Comparison of ENCODE assay signal across 11 cellular contexts in genomic region chr9:98867434-98868168, GRCh38.
A peak's percentile ranks its signal among the peaks of the same experiment; 100 is the strongest.
DNase-seq lines count a peak whose midpoint lies in the region; ATAC-seq, FAIRE-seq and TF ChIP-seq lines count a peak whose summit lies in the region.
"Had no signal": no experiment of that assay in that cellular context is flagged by ENCODE, and none has a peak within 500 bp of the region (broad histone marks: within the 10 kb centered on the region; RNA-seq: fewer than 3 reads in every experiment).

No MANE protein-coding gene starts in this region.

- no peaks in the 10 kb centered on the region for H3K36me3 ChIP-seq in endothelial cell of umbilical vein (ENCODE audit: control insufficient read depth in 2 of 2, extremely low read depth in 1 of 2, insufficient read depth in 2 of 2, low read length in 2 of 2)

- no peak overlapping the region for H3K4me2 ChIP-seq in endothelial cell of umbilical vein (ENCODE audit: insufficient read depth, low read length)

- ATAC-seq in GM21737 (IDR thresholded peaks at IDR 0.05; ENCODE audit: unreplicated experiment) (no peak), GM19324 (IDR thresholded peaks at IDR 0.05; ENCODE audit: low FRiP score, unreplicated experiment) (no peak)

- peaks cover 2% of the 10 kb centered on the region for H3K4me1 ChIP-seq in endothelial cell of umbilical vein (ENCODE audit: control insufficient read depth, extremely low read depth, insufficient read depth, low read length)

- no peaks in the 10 kb centered on the region for H3K79me2 ChIP-seq in endothelial cell of umbilical vein (ENCODE audit: control insufficient read depth, insufficient read depth, low read length)

- H3K36me3 Mint-ChIP-seq in nephron (ENCODE audit: low read depth) = no peaks in the 10 kb centered on the region

- TF ChIP-seq CTCF in endothelial cell of umbilical vein (IDR thresholded peaks at IDR 0.05; ENCODE audit: extremely low read depth in 1 of 2, insufficient read depth in 1 of 2, low read depth in 1 of 2, low read length in 2 of 2) (no peak), nephron (IDR thresholded peaks at IDR 0.05; ENCODE audit: unreplicated experiment in 3 of 3) (no peak)

- CTCF ChIA-PET in endothelial cell of umbilical vein (lab: Charles Lee) = interaction anchor here (1.4 kb wide), 1 partner anchor 19 kb away, joined by 6 read pairs; no protein-coding TSS in a partner anchor

- H3K9me3 Mint-ChIP-seq in nephron = no peaks in the 10 kb centered on the region

- no TSS peak for BruUV-seq in endothelial cell of umbilical vein (replicated peaks; lab: Mats Ljungman, UMichigan)

- peaks cover 39% of the 10 kb centered on the region for H3K4me1 Mint-ChIP-seq in nephron

- H4K20me1 ChIP-seq in endothelial cell of umbilical vein (replicated peaks; ENCODE audit: control insufficient read depth, extremely low read depth, insufficient read depth, low read length) = no peaks in the 10 kb centered on the region

- no peaks in the 10 kb centered on the region for H3K27me3 Mint-ChIP-seq in nephron (ENCODE audit: low read depth)

- no peak overlapping the region for H3K9ac ChIP-seq in endothelial cell of umbilical vein (replicated peaks; ENCODE audit: extremely low read depth, insufficient read depth, low read length)

- POLR2A ChIA-PET in endothelial cell of umbilical vein (lab: Charles Lee) = no interaction called here

- no peak overlapping the region for H2AFZ ChIP-seq in endothelial cell of umbilical vein (ENCODE audit: low read depth, low read length)

- no peak for TF ChIP-seq POLR2A in endothelial cell of umbilical vein (IDR thresholded peaks at IDR 0.05; ENCODE audit: low read depth, low read length)

- intact Hi-C loops in endothelial cell of umbilical vein (cut with micrococcal nuclease) = no loop called here

- dilution Hi-C loops in endothelial cell of umbilical vein (cut with MboI; ENCODE audit: extremely low pct_ligation_motif_present, low sequenced_read_pairs) = no loop called here

- no peak for FAIRE-seq in endothelial cell of umbilical vein (lab: Jason Lieb, UNC)
- FAIRE-seq: GM18507 had no signal

- DNase-seq in CD1c-positive myeloid dendritic cell (ENCODE audit: extremely low spot score) = peak; percentile 22
- peak; percentile 72 for DNase-seq in NCI-H460 (ENCODE audit: extremely low read depth, low read depth)
- peak; percentile 9 for DNase-seq in endothelial cell of umbilical vein (ENCODE audit: low read depth, low spot score)
- no peak for DNase-seq in stimulated activated CD4-positive, alpha-beta T cell treated with anti-CD3 and anti-CD28 coated beads, Interleukin-4, amount 100 ng/mL, for 24 hours
- no peak for DNase-seq in HT-29 (ENCODE audit: low spot score)
- DNase-seq: islet precursor cell had no signal

- H3K4me3 ChIP-seq in endothelial cell of umbilical vein (replicated peaks in 1 of 3; ENCODE audit: insufficient read depth in 1 of 3, low read depth in 1 of 3, low read length in 3 of 3) = no peak overlapping the region

- peaks cover 2 to 4% of the 10 kb centered on the region in 2 experiments for H3K27me3 ChIP-seq in endothelial cell of umbilical vein (ENCODE audit: control insufficient read depth in 2 of 2, insufficient read depth in 2 of 2, low read length in 2 of 2)

- peak overlapping the region in 2 of 3 experiments; percentile 76 to 86 for H3K27ac Mint-ChIP-seq in nephron

- no peaks in the 10 kb centered on the region for H3K9me3 ChIP-seq in endothelial cell of umbilical vein (replicated peaks; ENCODE audit: control insufficient read depth, insufficient read depth, low read length)

- H3K4me3 Mint-ChIP-seq in nephron = no peak overlapping the region

- no peak overlapping the region for H3K27ac ChIP-seq in endothelial cell of umbilical vein (ENCODE audit: insufficient read depth, low read depth, low read length)
- H3K27ac ChIP-seq: VCaP had no signal

- H3K9me1 ChIP-seq in endothelial cell of umbilical vein (replicated peaks; ENCODE audit: control insufficient read depth, extremely low read depth, insufficient read depth, low read length) = no peaks in the 10 kb centered on the region

TF ChIP-seq in endothelial cell of umbilical vein, 7 proteins besides CTCF, POLR2A, EP300 and RAD21:
- TF ChIP-seq JUN (IDR thresholded peaks at IDR 0.05; ENCODE audit: borderline replicate concordance, insufficient read depth, insufficient read length, low read depth) (no peak), GATA2 (IDR thresholded peaks at IDR 0.05; ENCODE audit: insufficient read depth, insufficient read length, low read depth, low read length) (no peak), MAX (IDR thresholded peaks at IDR 0.05; ENCODE audit: insufficient read depth, insufficient read length) (no peak), POLR2AphosphoS5 (IDR thresholded peaks at IDR 0.05; ENCODE audit: insufficient read depth, low read depth, low read length) (no peak)

Comparison
In these comparisons a context has a peak if more than half of its experiments do, and no peak if none do; other contexts are left out.
1. DNase-seq: peak in CD1c-positive myeloid dendritic cell (single experiment), NCI-H460 (single experiment) and endothelial cell of umbilical vein (single experiment); none in stimulated activated CD4-positive, alpha-beta T cell treated with anti-CD3 and anti-CD28 coated beads, Interleukin-4, amount 100 ng/mL, for 24 hours (single experiment) and HT-29 (single experiment).